Comparison of ENCODE assay signal across 11 cellular contexts in the genomic region with DNA sequence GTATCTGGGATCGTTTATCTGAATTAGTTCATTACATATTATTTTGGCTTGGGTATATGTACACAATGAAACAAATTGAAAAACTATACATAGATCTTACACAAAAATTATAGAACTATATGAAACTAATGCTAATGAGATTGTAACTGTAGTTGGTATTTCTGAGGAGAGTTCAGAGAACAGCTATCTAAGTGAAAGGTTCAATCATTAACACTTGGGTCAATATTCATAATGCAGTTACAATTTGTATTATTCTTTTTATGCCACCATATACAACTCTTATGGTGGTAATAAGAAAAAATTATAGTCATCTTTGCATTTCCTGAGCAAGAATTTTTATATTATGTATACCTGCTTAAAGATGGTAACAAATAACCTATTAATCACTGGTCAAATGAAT.
"Had no signal": no experiment of that assay in that cellular context is flagged by ENCODE, and none has a peak within 500 bp of the region (broad histone marks: within the 10 kb centered on the region; RNA-seq: fewer than 3 reads in every experiment).

No MANE protein-coding gene starts in this region.

- H3K9ac ChIP-seq: GM23248 had no signal

- ATAC-seq: GM23338, HCT116 had no signal

- FAIRE-seq: H1, H54 had no signal

- H3K36me3 ChIP-seq: HAP-1 had no signal

- H3K4me3 ChIP-seq: GM23248, GM23338, HAP-1 had no signal

- H3K9me3 ChIP-seq: HAP-1 had no signal

- H3K4me2 ChIP-seq: GM23338 had no signal

- H3K4me1 ChIP-seq: HAP-1 had no signal

- H3K27ac ChIP-seq: GM23248 had no signal

- DNase-seq: GM23248, GOT3, H7, H9, HCEC 1CT, HFFc6 had no signal

- H2AFZ ChIP-seq: GM23248, GM23338 had no signal
